In genomic region chr3:40456940-40457823, GRCh38 we compare ENCODE assay signal across 9 cellular contexts. TPM values are rescaled to one million over a fixed set of nuclear protein-coding genes. Genes with fewer than 3 reads are reported as not detected.
DNase-seq lines count a peak whose midpoint lies in the region; ATAC-seq, FAIRE-seq and TF ChIP-seq lines count a peak whose summit lies in the region.
"Had no signal": no experiment of that assay in that cellular context is flagged by ENCODE, and none has a peak within 500 bp of the region (broad histone marks: within the 10 kb centered on the region; RNA-seq: fewer than 3 reads in every experiment).

Gene RPL14 (plus strand): TSS chr3:40457339. CDS start chr3:40457472, 133 bp downstream.

- H3K9me3 ChIP-seq in kidney (ENCODE audit: control insufficient read depth in 1 of 2, low read length in 2 of 2) = no peaks in the 10 kb centered on the region

- peak within 1 kb of the TSS; percentile 74 for H3K4me3 Mint-ChIP-seq in chondrocyte (ENCODE audit: unreplicated experiment)

- peak within 1 kb of the TSS; percentile 87 to 91 for H3K27ac ChIP-seq in kidney (ENCODE audit: low read depth in 2 of 2, low read length in 2 of 2)

- H3K4me1 ChIP-seq in kidney (ENCODE audit: control insufficient read depth in 1 of 2, insufficient read depth in 1 of 2, low read depth in 1 of 2, low read length in 2 of 2) = peaks cover 11 to 12% of the 10 kb centered on the region in 2 donors

- DNase-seq in AG09319 (ENCODE audit: extremely low read depth, low read depth) = peak; percentile 89
- peak; percentile 90 for DNase-seq in NCI-H510A (lab: John Stamatoyannopoulos, UW)
- DNase-seq in activated CD4-positive, alpha-beta T cell treated with anti-CD3 and anti-CD28 coated beads for 24 hours (ENCODE audit: low read depth in 2 of 2) = peak; percentile 90 to 91
- DNase-seq in chondrocyte (ENCODE audit: low spot score) = peak; percentile 97
- DNase-seq in kidney = peak; percentile 98
- peak; percentile 97 for DNase-seq in stimulated activated CD4-positive, alpha-beta T cell treated with anti-CD3 and anti-CD28 coated beads, Interleukin-15, amount 100 ng/mL, for 24 hours

- peaks cover 26% of the 10 kb centered on the region for H3K36me3 Mint-ChIP-seq in chondrocyte (ENCODE audit: low read depth)

- ATAC-seq in GM19035 (IDR thresholded peaks at IDR 0.05; ENCODE audit: unreplicated experiment) = peak; percentile 63
- ATAC-seq in HG03354 (IDR thresholded peaks at IDR 0.05; ENCODE audit: poor library complexity, severe bottlenecking, unreplicated experiment) = peak; percentile 68

- H3K27ac Mint-ChIP-seq in chondrocyte (ENCODE audit: unreplicated experiment) = peak within 1 kb of the TSS; percentile 76

- H3K36me3 ChIP-seq in kidney (ENCODE audit: control insufficient read depth in 1 of 2, insufficient read depth in 2 of 2, low read length in 2 of 2) = peaks cover 3 to 25% of the 10 kb centered on the region in 2 donors

- peak within 1 kb of the TSS; percentile 74 to 75 for H3K4me3 ChIP-seq in kidney (ENCODE audit: low read length in 2 of 2)

- FAIRE-seq in kidney (lab: Jason Lieb, UNC) = no peak
- FAIRE-seq: colon had no signal

- no peak for TF ChIP-seq CTCF in AG09319 (IDR thresholded peaks at IDR 0.05; ENCODE audit: low read depth, low read length)
- no peak for TF ChIP-seq CTCF in chondrocyte (IDR thresholded peaks at IDR 0.05)
- no peak for TF ChIP-seq CTCF in kidney (IDR thresholded peaks at IDR 0.05; ENCODE audit: borderline replicate concordance, extremely low read depth, insufficient read depth)

- H3K4me1 Mint-ChIP-seq in chondrocyte (ENCODE audit: low read depth) = peaks cover 49% of the 10 kb centered on the region

- H3K9ac ChIP-seq in kidney (ENCODE audit: low read length in 2 of 2) = peak within 1 kb of the TSS; percentile 73 to 93

- intact Hi-C loops in kidney (cut with DNase I) = no loop called here

- no peaks in the 10 kb centered on the region for H3K27me3 Mint-ChIP-seq in chondrocyte (ENCODE audit: low read depth)

- H3K9me3 Mint-ChIP-seq in chondrocyte (ENCODE audit: low read depth) = no peaks in the 10 kb centered on the region

RNA-seq across cellular contexts. Expression of gene RPL14, which starts in this region (rescaled TPM):
- total RNA-seq in chondrocyte = 1,107 to 1,188 TPM (median 1,159 TPM) in 3 replicates
- total RNA-seq in kidney = 1,497 TPM
- polyA plus RNA-seq in kidney (ENCODE audit: insufficient read depth, low read depth, low replicate concordance) = 778 TPM

Comparison
In these comparisons a context has a peak if more than half of its experiments do, and no peak if none do; other contexts are left out.
1. Peak in every context shown above with its lines: DNase-seq, ATAC-seq, H3K4me3 ChIP-seq and H3K27ac ChIP-seq.